Comparison of ENCODE assay signal across 17 cellular contexts in the genomic region with DNA sequence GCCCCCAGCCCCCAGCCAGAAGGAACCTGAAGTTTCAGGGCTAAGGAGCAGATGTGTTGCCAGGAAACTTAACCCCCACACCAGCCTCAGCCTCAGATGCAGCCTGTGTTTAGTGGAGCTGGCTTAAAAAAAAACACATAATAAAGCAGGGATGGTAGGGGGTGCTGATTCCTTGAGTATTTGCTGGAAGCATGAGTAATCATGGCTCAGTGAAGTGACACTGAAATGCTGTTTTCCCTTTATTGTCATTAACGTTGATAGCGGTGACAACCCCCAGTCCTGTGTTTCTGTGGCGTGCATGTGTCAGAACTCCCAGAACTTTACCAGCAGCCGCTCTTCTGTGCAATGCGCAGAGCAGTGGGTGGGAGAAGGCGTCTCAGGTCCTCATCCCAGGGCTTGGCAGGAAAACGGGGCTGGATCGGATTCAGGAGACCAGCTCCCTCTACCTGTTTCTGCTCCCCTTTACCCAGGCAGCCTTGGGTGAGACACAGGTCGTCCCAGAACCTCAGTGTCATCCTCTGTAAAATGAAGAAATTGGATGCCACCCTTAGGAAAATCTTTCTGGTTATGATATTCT.
"Had no signal": no experiment of that assay in that cellular context is flagged by ENCODE, and none has a peak within 500 bp of the region (broad histone marks: within the 10 kb centered on the region; RNA-seq: fewer than 3 reads in every experiment).

No MANE protein-coding gene starts in this region.

- H3K9me3 Mint-ChIP-seq: dendritic cell treated with granulocyte-macrophage colony-stimulating factor and Interleukin-4, amounts not matched to agents 40 ng/mL and 50 ng/mL, for 4 days; stimulated activated effector memory CD8-positive, alpha-beta T cell treated with anti-CD3 and anti-CD28 coated beads, Interleukin-12 subunit alpha, Interleukin-12 subunit beta, amount 100 ng/mL, for 72 hours had no signal

- H3K27me3 Mint-ChIP-seq: dendritic cell treated with granulocyte-macrophage colony-stimulating factor and Interleukin-4, amounts not matched to agents 40 ng/mL and 50 ng/mL, for 4 days had no signal

- ATAC-seq: esophagus mucosa; gastroesophageal sphincter; naive thymus-derived CD8-positive, alpha-beta T cell; upper lobe of right lung had no signal

- H3K36me3 ChIP-seq: breast epithelium, gastroesophageal sphincter, sigmoid colon, stomach, upper lobe of right lung had no signal

- H3K36me3 Mint-ChIP-seq: naive thymus-derived CD8-positive, alpha-beta T cell; stimulated activated effector memory CD8-positive, alpha-beta T cell treated with anti-CD3 and anti-CD28 coated beads, Interleukin-12 subunit alpha, Interleukin-12 subunit beta, amount 100 ng/mL, for 72 hours had no signal

- H3K4me3 Mint-ChIP-seq: dendritic cell treated with granulocyte-macrophage colony-stimulating factor and Interleukin-4, amounts not matched to agents 40 ng/mL and 50 ng/mL, for 4 days; naive thymus-derived CD8-positive, alpha-beta T cell; stimulated activated effector memory CD8-positive, alpha-beta T cell treated with anti-CD3 and anti-CD28 coated beads, Interleukin-12 subunit alpha, Interleukin-12 subunit beta, amount 100 ng/mL, for 72 hours had no signal

- H3K4me1 ChIP-seq: breast epithelium, gastroesophageal sphincter, parathyroid adenoma, sigmoid colon, stomach, upper lobe of right lung had no signal

- H3K27me3 ChIP-seq: upper lobe of right lung had no signal

- H3K79me2 ChIP-seq: parathyroid adenoma had no signal

- DNase-seq: activated CD4-positive, CD25-positive, alpha-beta regulatory T cell treated with anti-CD3 and anti-CD28 coated beads, Interleukin-2, amount 50 U/mL, for 72 hours; activated CD8-positive, alpha-beta memory T cell treated with anti-CD3 and anti-CD28 coated beads for 24 hours; activated CD8-positive, alpha-beta memory T cell treated with anti-CD3 and anti-CD28 coated beads, Interleukin-2, amount 50 U/mL, for 48 hours; activated effector memory CD4-positive, alpha-beta T cell treated with anti-CD3 and anti-CD28 coated beads, Interleukin-2, amount 50 U/mL, for 16 hours; activated naive CD4-positive, alpha-beta T cell treated with anti-CD3 and anti-CD28 coated beads, Interleukin-2, amount 50 U/mL, for 16 hours; effector CD8-positive, alpha-beta T cell; naive thymus-derived CD8-positive, alpha-beta T cell; sigmoid colon; stimulated activated CD4-positive, alpha-beta T cell treated with anti-CD3 and anti-CD28 coated beads, Interleukin-4, amount 100 ng/mL, for 24 hours; stomach; upper lobe of right lung had no signal

- H3K27ac Mint-ChIP-seq: dendritic cell treated with granulocyte-macrophage colony-stimulating factor and Interleukin-4, amounts not matched to agents 40 ng/mL and 50 ng/mL, for 4 days; naive thymus-derived CD8-positive, alpha-beta T cell; stimulated activated effector memory CD8-positive, alpha-beta T cell treated with anti-CD3 and anti-CD28 coated beads, Interleukin-12 subunit alpha, Interleukin-12 subunit beta, amount 100 ng/mL, for 72 hours had no signal

- H3K27ac ChIP-seq: breast epithelium, gastroesophageal sphincter, parathyroid adenoma, sigmoid colon, stomach, upper lobe of right lung had no signal

- H3K9me3 ChIP-seq: breast epithelium, sigmoid colon, upper lobe of right lung had no signal

- H3K4me3 ChIP-seq: breast epithelium, gastroesophageal sphincter, sigmoid colon, stomach, upper lobe of right lung had no signal

- H3K4me1 Mint-ChIP-seq: stimulated activated effector memory CD8-positive, alpha-beta T cell treated with anti-CD3 and anti-CD28 coated beads, Interleukin-12 subunit alpha, Interleukin-12 subunit beta, amount 100 ng/mL, for 72 hours had no signal

- H2AFZ ChIP-seq: parathyroid adenoma had no signal
